10 cellular contexts compared by ENCODE assay signal in genomic region chr9:94782367-94783120, GRCh38. TPM values are rescaled to one million over a fixed set of nuclear protein-coding genes. Genes with fewer than 3 reads are reported as not detected.
DNase-seq lines count a peak whose midpoint lies in the region; ATAC-seq, FAIRE-seq and TF ChIP-seq lines count a peak whose summit lies in the region.
"Had no signal": no experiment of that assay in that cellular context is flagged by ENCODE, and none has a peak within 500 bp of the region (broad histone marks: within the 10 kb centered on the region; RNA-seq: fewer than 3 reads in every experiment).

No MANE protein-coding gene starts in this region.

- TF ChIP-seq RAD21 in HepG2 (CRISPR knock-in tag; IDR thresholded peaks at IDR 0.05), result no peak

- POLR2A ChIA-PET in HepG2 (lab: Yijun Ruan, JAX), result no interaction called here

- no peak for FAIRE-seq in bronchial epithelial cell (lab: Jason Lieb, UNC)
- no peak for FAIRE-seq in HepG2 (lab: Jason Lieb, UNC)
- FAIRE-seq: D721Med had no signal

- TF ChIP-seq EP300 in HepG2 (IDR thresholded peaks at IDR 0.05; ENCODE audit: low read depth in 2 of 2, low read length in 2 of 2) (no peak), HepG2 (CRISPR knock-in tag; IDR thresholded peaks at IDR 0.05; ENCODE audit: borderline replicate concordance) (no peak)

- peak overlapping the region; percentile 20 for H3K27ac ChIP-seq in HepG2 (ENCODE audit: extremely low read length, insufficient read depth, low read length)
- H3K27ac ChIP-seq in temporal lobe (ENCODE audit: low read depth, low read length), result peak overlapping the region; percentile 83
- H3K27ac ChIP-seq in effector memory CD4-positive, alpha-beta T cell (ENCODE audit: insufficient read depth, low read length, poor library complexity, severe bottlenecking), result no peak overlapping the region

- DNase-seq in HFFc6, result peak; percentile 42
- peak; percentile 31 for DNase-seq in bronchial epithelial cell (ENCODE audit: low read depth)
- DNase-seq in HepG2 (ENCODE audit: low spot score), result no peak
- no peak for DNase-seq in SIG-M5 treated with dmso at 0.1 percent for 504 hours (lab: John Stamatoyannopoulos, UW; ENCODE audit: unreplicated experiment)
- DNase-seq in effector memory CD4-positive, alpha-beta T cell, result no peak
- DNase-seq in DMS79 (lab: John Stamatoyannopoulos, UW), result no peak
- DNase-seq in NCI-H146 (lab: John Stamatoyannopoulos, UW), result no peak

- H3K4me1 Mint-ChIP-seq in HFFc6 (ENCODE audit: low read depth), result peaks cover 37% of the 10 kb centered on the region

- no peaks in the 10 kb centered on the region for H3K9me3 ChIP-seq in HepG2 (ENCODE audit: low read length)
- H3K9me3 ChIP-seq in effector memory CD4-positive, alpha-beta T cell (ENCODE audit: control insufficient read depth, low read length), result no peaks in the 10 kb centered on the region

- H3K27me3 ChIP-seq in bronchial epithelial cell (ENCODE audit: control insufficient read depth, insufficient read depth, low read length), result no peaks in the 10 kb centered on the region
- no peaks in the 10 kb centered on the region for H3K27me3 ChIP-seq in HepG2 (ENCODE audit: control insufficient read depth in 1 of 2, insufficient read depth in 2 of 2, low read length in 2 of 2)
- no peaks in the 10 kb centered on the region for H3K27me3 ChIP-seq in effector memory CD4-positive, alpha-beta T cell (replicated peaks; ENCODE audit: control insufficient read depth, insufficient read depth, low read length, poor library complexity, severe bottlenecking)

- peak overlapping the region; percentile 67 for H3K4me3 Mint-ChIP-seq in HFFc6

- peaks cover 29% of the 10 kb centered on the region for H3K4me1 ChIP-seq in HepG2 (ENCODE audit: insufficient read depth, low read length)
- no peaks in the 10 kb centered on the region for H3K4me1 ChIP-seq in effector memory CD4-positive, alpha-beta T cell (ENCODE audit: control insufficient read depth, insufficient read depth, low read length, poor library complexity, severe bottlenecking)

- H3K36me3 Mint-ChIP-seq in HFFc6 (ENCODE audit: low read depth), result peaks cover 12% of the 10 kb centered on the region; the same call in 1 of the 2 replicates

- CTCF ChIA-PET in HepG2 (lab: Yijun Ruan, JAX; ENCODE audit: low intra/inter-chr PET ratio, low total read pairs), result interaction anchor here (1.0 to 1.2 kb wide), 2 partner anchors 101 to 346 kb away, joined by 3 to 4 read pairs; no protein-coding TSS in a partner anchor

- no TSS peak for BruUV-seq in HepG2 (replicated peaks; lab: Mats Ljungman, UMichigan)

- H3K27me3 Mint-ChIP-seq in HFFc6 (ENCODE audit: insufficient read depth), result peaks cover 5% of the 10 kb centered on the region
- H3K27me3 Mint-ChIP-seq: progenitor cell of endocrine pancreas had no signal

- 92% methylated on average over 6 of the region's 6 CpGs for WGBS in HepG2 (ENCODE audit: low lambda C conversion rate)

- no peaks in the 10 kb centered on the region for H4K20me1 ChIP-seq in HepG2 (ENCODE audit: insufficient read depth, low read length)

- no peaks in the 10 kb centered on the region for H3K9me3 Mint-ChIP-seq in HFFc6

- no peak for TF ChIP-seq POLR2A in HepG2 (IDR thresholded peaks at IDR 0.05; ENCODE audit: insufficient read depth in 1 of 2, low read depth in 2 of 2, low read length in 2 of 2)

- ATAC-seq in HepG2, result no peak

- intact Hi-C loops in HepG2 (cut with micrococcal nuclease; ENCODE audit: unreplicated experiment), result loop anchor here (1.0 to 10.0 kb wide), 6 partner anchors 72 to 348 kb away; no protein-coding TSS in a partner anchor

- H3K4me2 ChIP-seq in HepG2 (ENCODE audit: low read depth, low read length), result no peak overlapping the region

- H3K4me3 ChIP-seq in bronchial epithelial cell (ENCODE audit: low read depth, low read length) (no peak overlapping the region), HepG2 (replicated peaks in 1 of 3; ENCODE audit: insufficient read depth in 1 of 3, low read depth in 2 of 3, low read length in 3 of 3) (no peak overlapping the region)
- H3K4me3 ChIP-seq in effector memory CD4-positive, alpha-beta T cell (ENCODE audit: insufficient read depth, low read depth, low read length, poor library complexity, severe bottlenecking), result no peak overlapping the region

- in situ Hi-C loops in HepG2 (cut with HindIII; ENCODE audit: extremely low pct_ligation_motif_present, low pct_unique_long_range_greater_than_20kb), result loop anchor here (10.0 kb wide), 1 partner anchor 132 kb away; no protein-coding TSS in a partner anchor

- H3K9ac ChIP-seq in HepG2 (ENCODE audit: insufficient read depth, low read depth, low read length), result no peak overlapping the region

- H3K27ac Mint-ChIP-seq in HFFc6, result peak overlapping the region; percentile 91
- H3K27ac Mint-ChIP-seq: progenitor cell of endocrine pancreas had no signal

- TF ChIP-seq CTCF in HFFc6 (IDR thresholded peaks at IDR 0.05) (no peak), bronchial epithelial cell (IDR thresholded peaks at IDR 0.05; ENCODE audit: insufficient read depth, low read length, severe bottlenecking) (no peak), HepG2 (CRISPR knock-in tag; IDR thresholded peaks at IDR 0.05) (no peak)

- H3K79me2 ChIP-seq in HepG2 (ENCODE audit: insufficient read depth, low read length), result no peaks in the 10 kb centered on the region

- H3K36me3 ChIP-seq in bronchial epithelial cell (ENCODE audit: control insufficient read depth, insufficient read depth, low read length), result no peaks in the 10 kb centered on the region
- H3K36me3 ChIP-seq in HepG2 (replicated peaks in 1 of 2; ENCODE audit: control insufficient read depth in 1 of 2, insufficient read depth in 2 of 2, low read length in 2 of 2), result no peaks in the 10 kb centered on the region
- no peaks in the 10 kb centered on the region for H3K36me3 ChIP-seq in effector memory CD4-positive, alpha-beta T cell (ENCODE audit: control insufficient read depth, insufficient read depth, low read length)

- peak overlapping the region; percentile 37 for H2AFZ ChIP-seq in HepG2 (ENCODE audit: low read length)

TF ChIP-seq in HepG2, 621 proteins besides CTCF, POLR2A, EP300 and RAD21 (continues in another document):
- TF ChIP-seq HMGA1 (CRISPR knock-in tag; conservative IDR thresholded peaks at IDR 0.05) (no peak), TEAD2 (CRISPR knock-in tag; IDR thresholded peaks at IDR 0.05) (no peak), ZFP1 (CRISPR knock-in tag; IDR thresholded peaks at IDR 0.05) (0 out of 2 replicates have a peak, but pooled peaks have one; percentile 25), ERF (CRISPR knock-in tag; IDR thresholded peaks at IDR 0.05) (no peak)

RNA-seq across cellular contexts. Expression of gene AOPEP, which starts 56.0 kb away (rescaled TPM):
- 10 to 100 TPM; 32.2 to 46.6 (median 36.3) TPM for total RNA-seq in HFFc6 (2021; fragmentation: NEBNext Ultra II Directional; extraction: Animal tissue kit (Norgen Biotek cat#: 25700))
- total RNA-seq in bronchial epithelial cell (75.4 and 91.1 TPM in 2 replicates), HepG2 (2016; rRNA removed; fragmentation: Illumina TruSeq; extraction: Trizol) (32.8 and 41.6 TPM in 2 replicates), temporal lobe (14.3 TPM)
- 123 and 126 TPM in 2 replicates for total RNA-seq in HepG2 (2016; cell fraction: cytosol; rRNA removed; fragmentation: Illumina TruSeq; extraction: Trizol; ENCODE audit: low read depth)
- total RNA-seq in HepG2 (2016; cell fraction: insoluble cytoplasmic fraction; rRNA removed; fragmentation: Illumina TruSeq; extraction: Trizol), result 32.0 and 42.2 TPM in 2 replicates
- total RNA-seq in HepG2 (2016; cell fraction: membrane; rRNA removed; fragmentation: Illumina TruSeq; extraction: Trizol), result 97.8 and 104 TPM in 2 replicates
- total RNA-seq in HepG2 (2016; cell fraction: nucleus; rRNA removed; fragmentation: Illumina TruSeq; extraction: Trizol), result 73.7 and 78.3 TPM in 2 replicates
- polyA plus RNA-seq in HepG2 (2011; rRNA removed), result 21.7 and 22.2 TPM in 2 replicates
- 20.4 and 22.0 TPM in 2 replicates for polyA plus RNA-seq in HepG2 (2011; cell fraction: cytosol; rRNA removed)
- polyA plus RNA-seq in HepG2 (2011; cell fraction: nucleus; rRNA removed), result 39.3 and 43.4 TPM in 2 replicates
- 24.1 and 26.1 TPM in 2 replicates for polyA plus RNA-seq in HepG2 (2012)
- 146 and 149 TPM in 2 replicates for polyA plus RNA-seq in HepG2 (2016; cell fraction: cytosol; fragmentation: Illumina TruSeq; extraction: Trizol; ENCODE audit: low read depth)
- polyA plus RNA-seq in HepG2 (2016; cell fraction: insoluble cytoplasmic fraction; fragmentation: Illumina TruSeq; extraction: Trizol; ENCODE audit: low read depth), result 35.6 and 38.6 TPM in 2 replicates
- polyA plus RNA-seq in HepG2 (2016; cell fraction: membrane; fragmentation: Illumina TruSeq; extraction: Trizol; ENCODE audit: low read depth), result 101 TPM in 2 replicates
- polyA plus RNA-seq in HepG2 (2016; cell fraction: nucleus; fragmentation: Illumina TruSeq; extraction: Trizol; ENCODE audit: insufficient read depth, low read depth), result 45.0 and 46.7 TPM in 2 replicates
- polyA minus RNA-seq in HepG2 (2011; rRNA and poly(A)+ RNA removed; ENCODE audit: low replicate concordance), result 43.7 TPM in 2 replicates
- 8.5 and 9.2 TPM in 2 replicates for polyA minus RNA-seq in HepG2 (2011; cell fraction: cytosol; rRNA and poly(A)+ RNA removed)
- 186 and 194 TPM in 2 replicates for polyA minus RNA-seq in HepG2 (2011; cell fraction: nucleus; rRNA and poly(A)+ RNA removed)

Comparison
In these comparisons a context has a peak if more than half of its experiments do, and no peak if none do; other contexts are left out.
1. DNase-seq: peak in HFFc6 (single experiment) and bronchial epithelial cell (single experiment); none in HepG2 (single experiment), SIG-M5 treated with dmso at 0.1 percent for 504 hours (single experiment), effector memory CD4-positive, alpha-beta T cell (0 of 3), DMS79 (single experiment) and NCI-H146 (single experiment).